ENCODE assay signal across 8 cellular contexts in the genomic region with DNA sequence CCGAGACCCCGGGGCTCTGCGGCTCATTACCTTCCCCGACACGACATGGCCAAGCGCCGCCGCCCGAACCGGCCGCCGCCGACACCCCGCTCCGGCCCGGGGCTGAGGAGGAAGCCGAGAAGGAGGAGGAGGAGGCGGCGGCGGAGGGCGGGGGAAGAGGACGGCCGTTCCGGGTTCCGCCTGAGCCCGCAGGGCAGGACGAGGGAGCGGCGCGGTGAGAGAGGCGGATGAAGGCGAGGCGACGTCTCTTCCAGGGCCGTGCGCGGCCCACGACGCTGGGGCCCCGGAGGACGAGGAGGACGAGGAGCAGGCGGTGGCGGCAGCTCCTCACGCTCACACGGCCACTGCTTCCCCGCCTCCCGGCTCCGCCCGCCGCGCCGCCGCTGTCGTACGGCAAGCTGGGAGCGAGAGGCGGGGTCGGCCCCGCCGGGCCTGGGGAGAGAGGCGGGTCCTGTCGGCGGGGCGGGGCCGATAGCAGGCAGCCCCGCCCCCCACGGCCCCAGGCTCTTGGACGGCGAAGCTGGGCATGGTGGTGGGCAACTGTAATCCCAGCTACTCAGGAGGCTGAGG. TPM values are rescaled to one million over a fixed set of nuclear protein-coding genes. Genes with fewer than 3 reads are reported as not detected.
DNase-seq lines count a peak whose midpoint lies in the region; ATAC-seq and TF ChIP-seq lines count a peak whose summit lies in the region.
"Not testable (repeated sequence)": the region's sequence is repeated elsewhere in the genome, so short reads cannot be mapped to it uniquely, and the experiment has no call there.

No MANE protein-coding gene starts in this region.

- H2AK9ac ChIP-seq in IMR-90 (replicated peaks; ENCODE audit: low read depth, low read length, poor library complexity) = peak overlapping the region; percentile 85

- TF ChIP-seq CTCF in IMR-90 (conservative IDR thresholded peaks at IDR 0.05; ENCODE audit: low read depth, low read length); PC-3 (conservative IDR thresholded peaks at IDR 0.05; ENCODE audit: low read depth, low read length); epithelial cell of proximal tubule (conservative IDR thresholded peaks at IDR 0.05; ENCODE audit: low read depth, low read length): not testable (repeated sequence)

- H3K4me3 ChIP-seq in IMR-90 (ENCODE audit: insufficient read depth, low read depth, low read length) (peak overlapping the region; percentile 70), PC-3 (ENCODE audit: low read length) (peak overlapping the region; percentile 70), epithelial cell of proximal tubule (ENCODE audit: low read depth, low read length) (peak overlapping the region; percentile 73)

- not testable (repeated sequence) for H3K56ac ChIP-seq in IMR-90 (ENCODE audit: extremely low read depth, insufficient read depth, low read length)

- WGBS in IMR-90 (ENCODE audit: extremely low coverage in 2 of 2, insufficient read length in 1 of 2), 2 experiments = 0% methylated on average over 43 of the region's 70 CpGs; no CpG with 5 or more reads in 1 of the 2 experiments

- H3K9me3 ChIP-seq in IMR-90 (ENCODE audit: control insufficient read depth, insufficient read depth, low read length); PC-3 (ENCODE audit: low read length): not testable (repeated sequence)

- H2AFZ ChIP-seq in IMR-90 (replicated peaks; ENCODE audit: low read length, poor library complexity) = peak overlapping the region; percentile 96
- peak overlapping the region; percentile 90 for H2AFZ ChIP-seq in PC-3 (ENCODE audit: low read length)

- peak; percentile 72 for ATAC-seq in GM21576 (IDR thresholded peaks at IDR 0.05; ENCODE audit: unreplicated experiment)
- peak; percentile 94 for ATAC-seq in IMR-90 (ENCODE audit: low read depth)
- peak; percentile 81 for ATAC-seq in PC-3

- in situ Hi-C loops in IMR-90 (cut with MboI; ENCODE audit: low sequenced_read_pairs) = not testable (repeated sequence)

- not testable (repeated sequence) for H3K36me3 ChIP-seq in IMR-90 (ENCODE audit: control insufficient read depth, insufficient read depth, low read length); PC-3 (ENCODE audit: low read depth, low read length)

- H3K27ac ChIP-seq in IMR-90 (ENCODE audit: insufficient read depth, low read length) = peak overlapping the region; percentile 82
- H3K27ac ChIP-seq in PC-3 (ENCODE audit: low read length) = peak overlapping the region; percentile 58

- CTCF ChIA-PET in IMR-90 (lab: Yijun Ruan, JAX) = interaction anchor here (1.0 kb wide), 1 partner anchor 75 kb away, joined by 3 read pairs; no protein-coding TSS in a partner anchor
- CTCF ChIA-PET in PC-3 (lab: Charles Lee) = not testable (repeated sequence)

- not testable (repeated sequence) for TF ChIP-seq RAD21 in IMR-90 (IDR thresholded peaks at IDR 0.05; ENCODE audit: low read length)

- H3K4me1 ChIP-seq in IMR-90 (ENCODE audit: control insufficient read depth, insufficient read depth, low read length); PC-3 (ENCODE audit: insufficient read depth, low read length): not testable (repeated sequence)

- not testable (repeated sequence) for BruUV-seq in IMR-90 (replicated peaks; lab: Mats Ljungman, UMichigan); PC-3 (replicated peaks; lab: Mats Ljungman, UMichigan)

- not testable (repeated sequence) for H2BK15ac ChIP-seq in IMR-90 (ENCODE audit: low read depth, low read length)

- peak overlapping the region; percentile 87 for H3K4ac ChIP-seq in IMR-90 (ENCODE audit: low read depth, low read length)

- H3K79me2 ChIP-seq in PC-3 (ENCODE audit: low read length) = peaks cover 22% of the 10 kb centered on the region

- H3F3A ChIP-seq in PC-3 (ENCODE audit: low read length, unreplicated experiment) = not testable (repeated sequence)

- H3K9me2 ChIP-seq in PC-3 (replicated peaks; ENCODE audit: low read length) = not testable (repeated sequence)

- H3K18ac ChIP-seq in IMR-90 (ENCODE audit: low read depth, low read length) = peak overlapping the region; percentile 21; the same call in 1 of the 2 replicates

- not testable (repeated sequence) for H2BK20ac ChIP-seq in IMR-90 (ENCODE audit: low read depth, low read length)

- not testable (repeated sequence) for H3K79me1 ChIP-seq in IMR-90 (ENCODE audit: low read depth in 1 of 2, low read length in 2 of 2)

- peak overlapping the region; percentile 92 for H2BK5ac ChIP-seq in IMR-90 (ENCODE audit: low read depth, low read length, poor library complexity, severe bottlenecking)

- H3K9me1 ChIP-seq in IMR-90 (ENCODE audit: insufficient read depth, low read length) = not testable (repeated sequence)

- not testable (repeated sequence) for H3K27me3 ChIP-seq in IMR-90 (ENCODE audit: control insufficient read depth, insufficient read depth, low read length); PC-3 (ENCODE audit: low read length)

- H4K91ac ChIP-seq in IMR-90 (ENCODE audit: insufficient read depth, low read depth, low read length) = peak overlapping the region; percentile 95

- TF ChIP-seq POLR2A in IMR-90 (IDR thresholded peaks at IDR 0.05; ENCODE audit: low read depth, low read length) = peak; percentile 42; the same call in 1 of the 2 replicates

- H2BK120ac ChIP-seq in IMR-90 (ENCODE audit: low read depth, low read length) = peak overlapping the region; percentile 72; the same call in 1 of the 2 replicates

- POLR2A ChIA-PET in IMR-90 (lab: Charles Lee; ENCODE audit: unreplicated experiment) = not testable (repeated sequence)
- POLR2A ChIA-PET in PC-3 (lab: Charles Lee; ENCODE audit: unreplicated experiment) = interaction anchor here (0.6 to 0.7 kb wide), 3 partner anchors 19 to 480 kb away, joined by 3 to 5 read pairs (median 4); no protein-coding TSS in a partner anchor

- H3K9ac ChIP-seq in IMR-90 (ENCODE audit: low read depth, low read length) = peak overlapping the region; percentile 77
- H3K9ac ChIP-seq in PC-3 (ENCODE audit: low read length) = peak overlapping the region; percentile 59

- not testable (repeated sequence) for H2AK5ac ChIP-seq in IMR-90 (ENCODE audit: low read depth, low read length)

- H4K5ac ChIP-seq in IMR-90 (ENCODE audit: low read depth, low read length) = peak overlapping the region; percentile 32

- H3K23ac ChIP-seq in IMR-90 (ENCODE audit: low read depth, low read length) = peak overlapping the region; percentile 96

- not testable (repeated sequence) for H4K20me1 ChIP-seq in IMR-90 (ENCODE audit: insufficient read depth, low read length); PC-3 (ENCODE audit: low read length)

- intact Hi-C loops in IMR-90 (cut with micrococcal nuclease); PC-3 (cut with micrococcal nuclease): not testable (repeated sequence)

- DNase-seq in DMS 273 (lab: John Stamatoyannopoulos, UW; ENCODE audit: unreplicated experiment) (peak; percentile 94), IMR-90 (peak; percentile 62), PC-3 (peak; percentile 79), mucosa of gallbladder (ENCODE audit: low spot score) (peak; percentile 84)
- DNase-seq in activated T-cell treated with anti-CD3 and anti-CD28 coated beads, Interleukin-2, amount 50 U/mL, for 1 hour = peak; percentile 88
- DNase-seq in epithelial cell of proximal tubule (ENCODE audit: low read depth) = not testable (repeated sequence)
- peak; percentile 59 to 67 for DNase-seq in stimulated activated CD8-positive, alpha-beta memory T cell treated with anti-CD3 and anti-CD28 coated beads, Interleukin-4, amount 100 ng/mL, for 1 hour (ENCODE audit: low read depth in 2 of 2, low spot score in 1 of 2)

- H3K14ac ChIP-seq in IMR-90 (replicated peaks; ENCODE audit: low read depth, low read length) = peak overlapping the region; percentile 94

- peak overlapping the region; percentile 74 to 82; a peak in 2 of 4 replicates for H4K8ac ChIP-seq in IMR-90 (ENCODE audit: low read depth in 2 of 2, low read length in 2 of 2)

- H3K4me2 ChIP-seq in IMR-90 (ENCODE audit: low read depth, low read length) (peak overlapping the region; percentile 87), PC-3 (ENCODE audit: low read length) (peak overlapping the region; percentile 78)

- dilution Hi-C loops in IMR-90 (cut with HindIII; ENCODE audit: low sequenced_read_pairs, unreplicated experiment) = not testable (repeated sequence)

TF ChIP-seq in IMR-90, 13 proteins besides CTCF, POLR2A, EP300 and RAD21:
- peak; percentile 54; the same call in 1 of the 2 replicates for TF ChIP-seq MAZ (IDR thresholded peaks at IDR 0.05; ENCODE audit: borderline replicate concordance, low read depth, low read length)

RNA-seq across cellular contexts. Expression of gene CD2BP2, which starts 20.0 kb away (rescaled TPM):
- 29.6 and 34.4 TPM in 2 replicates for total RNA-seq in IMR-90 (2012; rRNA removed)
- polyA plus RNA-seq in IMR-90 (2012; rRNA removed) = 41.1 and 44.0 TPM in 2 replicates
- 33.8 and 49.6 TPM in 2 replicates for polyA plus RNA-seq in IMR-90 (2012; cell fraction: cytosol; rRNA removed)
- 92.8 and 111 TPM in 2 replicates for polyA plus RNA-seq in IMR-90 (2012; cell fraction: nucleus; rRNA removed; ENCODE audit: low replicate concordance)
- 30.0 and 43.3 TPM in 2 replicates for total RNA-seq in PC-3 (2014; rRNA removed)
- 68.9 and 75.2 TPM in 2 replicates for total RNA-seq in epithelial cell of proximal tubule
- 71.2 TPM for total RNA-seq in mucosa of gallbladder

RNA-seq across cellular contexts. Expression of gene TBC1D10B, which starts 35.2 kb away (rescaled TPM):
- 8.1 and 8.4 TPM in 2 replicates for total RNA-seq in IMR-90 (2012; rRNA removed)
- polyA plus RNA-seq in IMR-90 (2012; rRNA removed) = 24.9 and 26.4 TPM in 2 replicates
- 30.8 and 40.6 TPM in 2 replicates for polyA plus RNA-seq in IMR-90 (2012; cell fraction: cytosol; rRNA removed)
- polyA plus RNA-seq in IMR-90 (2012; cell fraction: nucleus; rRNA removed; ENCODE audit: low replicate concordance) = 41.1 and 73.5 TPM in 2 replicates
- total RNA-seq in PC-3 (2014; rRNA removed) = 36.0 and 52.4 TPM in 2 replicates
- 51.8 and 53.6 TPM in 2 replicates for total RNA-seq in epithelial cell of proximal tubule
- total RNA-seq in mucosa of gallbladder = 60.6 TPM

RNA-seq across cellular contexts. Expression of gene MYL11, which starts 39.5 kb away (rescaled TPM):
- total RNA-seq in IMR-90 (2012; rRNA removed) (not detected in 2 replicates), PC-3 (2014; rRNA removed) (not detected in 2 replicates), epithelial cell of proximal tubule (not detected in 2 replicates), mucosa of gallbladder (1.3 TPM)
- 1.1 and 1.2 TPM in 2 replicates for polyA plus RNA-seq in IMR-90 (2012; rRNA removed)
- not detected in 2 replicates for polyA plus RNA-seq in IMR-90 (2012; cell fraction: cytosol; rRNA removed)
- not detected in 2 replicates for polyA plus RNA-seq in IMR-90 (2012; cell fraction: nucleus; rRNA removed; ENCODE audit: low replicate concordance)

RNA-seq across cellular contexts. Expression of gene SEPTIN1, which starts 47.2 kb away (rescaled TPM):
- total RNA-seq in IMR-90 (2012; rRNA removed) (not detected in 2 replicates), PC-3 (2014; rRNA removed) (0.55 TPM in 1 of 2 replicates, not detected in the other), epithelial cell of proximal tubule (0.23 TPM in 1 of 2 replicates, not detected in the other), mucosa of gallbladder (11.5 TPM)
- 0.24 and 0.50 TPM in 2 replicates for polyA plus RNA-seq in IMR-90 (2012; rRNA removed)
- polyA plus RNA-seq in IMR-90 (2012; cell fraction: cytosol; rRNA removed) = 0.12 and 0.27 TPM in 2 replicates
- 0.46 and 0.60 TPM in 2 replicates for polyA plus RNA-seq in IMR-90 (2012; cell fraction: nucleus; rRNA removed; ENCODE audit: low replicate concordance)
